Comparison of ENCODE assay signal across 30 cellular contexts in the genomic region with DNA sequence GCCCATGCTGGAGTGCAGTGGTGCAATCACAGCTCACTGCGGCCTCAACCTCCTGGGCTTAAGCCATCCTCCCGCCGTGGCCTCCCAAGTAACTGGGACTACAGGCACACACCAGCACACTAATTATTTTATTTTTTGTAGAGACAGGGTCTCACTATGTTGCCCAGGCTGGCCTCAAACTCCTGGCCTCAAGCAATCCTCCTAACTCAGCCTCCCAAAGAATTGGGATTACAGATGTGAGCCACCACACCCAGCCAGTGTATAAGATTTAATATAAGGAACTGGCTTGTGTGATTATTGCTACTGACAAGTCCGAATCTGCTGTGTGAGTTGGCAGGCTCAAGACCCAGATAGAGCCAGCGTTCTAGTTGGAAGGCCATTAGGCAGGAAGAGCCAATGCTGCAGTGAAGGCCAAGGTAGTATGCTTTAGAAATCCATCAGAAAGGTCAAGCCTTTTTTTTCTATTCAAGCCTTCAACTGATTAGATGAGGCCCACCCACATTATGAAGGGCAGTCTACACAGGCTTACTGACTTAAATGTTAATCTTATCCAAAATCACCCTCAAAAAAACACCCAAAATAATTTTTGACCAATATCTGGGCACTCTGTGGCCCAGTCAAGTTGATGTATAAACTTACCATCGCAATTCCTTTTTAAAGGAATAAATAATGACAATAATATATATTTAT. TPM values are rescaled to one million over a fixed set of nuclear protein-coding genes. Genes with fewer than 3 reads are reported as not detected.
DNase-seq lines count a peak whose midpoint lies in the region; ATAC-seq, FAIRE-seq and TF ChIP-seq lines count a peak whose summit lies in the region.
"Had no signal": no experiment of that assay in that cellular context is flagged by ENCODE, and none has a peak within 500 bp of the region (broad histone marks: within the 10 kb centered on the region; RNA-seq: fewer than 3 reads in every experiment).

No MANE protein-coding gene starts in this region.

- ATAC-seq in K562 (no peak), HG03280 (IDR thresholded peaks at IDR 0.05; ENCODE audit: unreplicated experiment) (no peak)

- no peak overlapping the region for H3K4me2 ChIP-seq in K562 (ENCODE audit: insufficient read depth, low read length)
- H3K4me2 ChIP-seq: BLaER1 had no signal

- FAIRE-seq in K562 (lab: Jason Lieb, UNC): no peak
- FAIRE-seq: A204.1, G401.6, GM12891, GM19239 had no signal

- H3K4me3 ChIP-seq in HEK293 (ENCODE audit: low read depth, low read length) (no peak overlapping the region), K562 (no peak overlapping the region), H7 (ENCODE audit: insufficient read depth, low read depth, low read length) (no peak overlapping the region)
- H3K4me3 ChIP-seq: BLaER1 had no signal

- TF ChIP-seq POLR2A in K562 (conservative IDR thresholded peaks at IDR 0.05): no peak

- no peak overlapping the region for H3K9ac ChIP-seq in K562 (ENCODE audit: insufficient read depth in 1 of 2, low read depth in 2 of 2, low read length in 2 of 2)
- H3K9ac ChIP-seq: BLaER1 had no signal

- 91% methylated on average over 6 of the region's 6 CpGs for WGBS in K562 (ENCODE audit: insufficient coverage, low coverage, missing lambda C conversion rate)

- H2AFZ ChIP-seq in K562 (ENCODE audit: low read depth, low read length): no peak overlapping the region

- TF ChIP-seq RAD21 in K562 (CRISPR knock-in tag; conservative IDR thresholded peaks at IDR 0.05 in 1 of 2, IDR thresholded peaks at IDR 0.05 in 1 of 2): no peak

- H3K4me1 ChIP-seq in HEK293 (ENCODE audit: control insufficient read depth, insufficient read depth, low read length): no peaks in the 10 kb centered on the region
- H3K4me1 ChIP-seq in K562 (replicated peaks in 1 of 2; ENCODE audit: control insufficient read depth in 2 of 2, insufficient read depth in 2 of 2, low read length in 2 of 2): no peaks in the 10 kb centered on the region; a peak in 2 of 5 replicates
- H3K4me1 ChIP-seq: BE2C, BLaER1 had no signal

- no peaks in the 10 kb centered on the region for H3K9me3 ChIP-seq in HEK293 (ENCODE audit: control insufficient read depth, insufficient read depth, low read depth, low read length)
- H3K9me3 ChIP-seq in K562 (replicated peaks; ENCODE audit: control insufficient read depth, insufficient read depth, low read depth, low read length): no peaks in the 10 kb centered on the region
- H3K9me3 ChIP-seq: BE2C had no signal

- H3K9me1 ChIP-seq in K562 (ENCODE audit: control insufficient read depth, insufficient read depth, low read length): no peaks in the 10 kb centered on the region

- peaks cover 25 to 29% of the 10 kb centered on the region in 2 experiments for H3K36me3 ChIP-seq in HEK293 (ENCODE audit: control insufficient read depth in 2 of 2, insufficient read depth in 1 of 2, low read length in 2 of 2)
- peaks cover 46% of the 10 kb centered on the region for H3K36me3 ChIP-seq in K562 (ENCODE audit: control insufficient read depth, insufficient read depth, low read length)
- no peaks in the 10 kb centered on the region for H3K36me3 ChIP-seq in H7 (replicated peaks; ENCODE audit: control insufficient read depth, insufficient read depth, low read length)

- DNase-seq in HEK293T (ENCODE audit: extremely low spot score) (no peak), K562 (ENCODE audit: extremely low read depth in 1 of 4, low spot score in 3 of 4) (no peak), H7 (no peak), G401 (ENCODE audit: low spot score) (no peak)
- DNase-seq: 8988T; ACHN; BE2C; C1 segment of cervical spinal cord; CD4-positive, alpha-beta memory T cell; CD4-positive, CD25-positive, alpha-beta regulatory T cell; CD8-positive, alpha-beta memory T cell; COR-L47; DMS 273 treated with DMSO at 0.1 percent for 48 hours; DMS153; DMS53; DMS79; DND-41; EL; GF-D8 had no signal

- no peak for TF ChIP-seq EP300 in K562 (IDR thresholded peaks at IDR 0.05; ENCODE audit: low read length)

- TF ChIP-seq CTCF in HEK293 (tag by site-specific recombination; IDR thresholded peaks at IDR 0.05): no peak
- no peak for TF ChIP-seq CTCF in K562 (IDR thresholded peaks at IDR 0.05 in 2 of 3, conservative IDR thresholded peaks at IDR 0.05 in 1 of 3; ENCODE audit: insufficient read depth in 2 of 3, low read depth in 1 of 3, low read length in 3 of 3)

- POLR2A ChIA-PET in HEK293 (lab: Yijun Ruan, JAX): no interaction called here
- POLR2A ChIA-PET in HEK293T (lab: Yijun Ruan, JAX): no interaction called here
- POLR2A ChIA-PET in K562 (lab: Yijun Ruan, JAX): no interaction called here

- H3K79me2 ChIP-seq in K562 (ENCODE audit: control insufficient read depth, insufficient read depth, low read length): no peaks in the 10 kb centered on the region

- no peaks in the 10 kb centered on the region for H3K27me3 ChIP-seq in K562 (ENCODE audit: control insufficient read depth in 2 of 2, insufficient read depth in 2 of 2, low read length in 2 of 2)
- no peaks in the 10 kb centered on the region for H3K27me3 ChIP-seq in H7 (ENCODE audit: control insufficient read depth, insufficient read depth, low read length)
- H3K27me3 ChIP-seq: BE2C, BLaER1 had no signal

- H3K27ac ChIP-seq in HEK293 (ENCODE audit: extremely low read depth, low read depth, low read length) (no peak overlapping the region), K562 (ENCODE audit: extremely low read depth, low read depth, low read length) (no peak overlapping the region)
- H3K27ac ChIP-seq: BLaER1 had no signal

- intact Hi-C loops in K562 (cut with micrococcal nuclease): no loop called here

- CTCF ChIA-PET in HEK293 (lab: Yijun Ruan, JAX) (no interaction called here), HEK293T (lab: Yijun Ruan, JAX) (no interaction called here), K562 (lab: Yijun Ruan, JAX; ENCODE audit: low intra/inter-chr PET ratio) (no interaction called here)

- H4K20me1 ChIP-seq in K562 (replicated peaks; ENCODE audit: control insufficient read depth, insufficient read depth, low read length): peaks cover 3% of the 10 kb centered on the region; the same call in 1 of the 2 replicates
- H4K20me1 ChIP-seq: BLaER1 had no signal

- in situ Hi-C loops in K562 (cut with MboI): no loop called here
- in situ Hi-C loops in G401 (cut with HindIII; ENCODE audit: low sequenced_read_pairs): no loop called here

- no TSS peak for BruUV-seq in K562 (replicated peaks; lab: Mats Ljungman, UMichigan)

RNA-seq across cellular contexts. Expression of gene TRIM4, which starts 19.4 kb away (rescaled TPM):
- 21.7 and 47.1 TPM in 2 replicates for total RNA-seq in K562 (2011; cell fraction: chromatin; rRNA removed; ENCODE audit: low replicate concordance)
- total RNA-seq in K562 (2011; cell fraction: nucleolus; rRNA removed): 15.0 and 17.9 TPM in 2 replicates
- 22.7 and 31.2 TPM in 2 replicates for total RNA-seq in K562 (2011; cell fraction: nucleoplasm; rRNA removed)
- total RNA-seq in K562 (2014; rRNA removed) (22.5 TPM in 2 replicates), K562 (2014; rRNA removed; fragmentation: Illumina TruSeq; extraction: Trizol) (22.4 and 23.2 TPM in 2 replicates), K562 (2015; rRNA removed; fragmentation: Illumina TruSeq; extraction: Trizol) (22.2 and 28.3 TPM in 2 replicates), K562 (2021) (23.1 and 23.7 TPM in 2 replicates)
- polyA plus RNA-seq in K562 (2011; rRNA removed) (13.6 and 16.0 TPM in 2 replicates), K562 (2014; fragmentation: Illumina TruSeq; extraction: Trizol) (23.0 and 25.8 TPM in 2 replicates), K562 (2014; fragmentation: Nextera tagmentation; extraction: Ambion mirVana) (1 to 10 TPM; 6.2 to 6.5 TPM), K562 (2014; rRNA removed) (18.8 and 21.6 TPM in 2 replicates)
- polyA plus RNA-seq in K562 (2011; cell fraction: cytosol; rRNA removed): 9.9 and 10.9 TPM in 2 replicates
- 11.6 and 12.1 TPM in 2 replicates for polyA plus RNA-seq in K562 (2011; cell fraction: nucleus; rRNA removed)
- polyA plus RNA-seq in K562 (2012): 19.1 and 33.8 TPM in 2 replicates
- 24.4 TPM in 2 replicates for polyA minus RNA-seq in K562 (2011; rRNA and poly(A)+ RNA removed)
- polyA minus RNA-seq in K562 (2011; cell fraction: cytosol; rRNA and poly(A)+ RNA removed): 10.3 and 11.6 TPM in 2 replicates
- polyA minus RNA-seq in K562 (2011; cell fraction: nucleus; rRNA and poly(A)+ RNA removed): 11.8 and 16.4 TPM in 2 replicates
- total RNA-seq in H7 (2014; rRNA removed; shearing (Covaris generic)): 0.28 TPM in 1 of 2 replicates, not detected in the other
- total RNA-seq in G401 (2014; rRNA removed; shearing (Covaris generic)): 10.0 and 12.9 TPM in 2 replicates

RNA-seq across cellular contexts. Expression of gene OR2AE1, which starts 23.1 kb away (rescaled TPM):
- 0.39 TPM in 1 of 2 replicates, not detected in the other for total RNA-seq in K562 (2011; cell fraction: chromatin; rRNA removed; ENCODE audit: low replicate concordance)
- not detected in 2 replicates for total RNA-seq in K562 (2011; cell fraction: nucleolus; rRNA removed)
- total RNA-seq in K562 (2011; cell fraction: nucleoplasm; rRNA removed): 0.88 and 2.0 TPM in 2 replicates
- 0.27 TPM in 1 of 2 replicates, not detected in the other for total RNA-seq in K562 (2014; rRNA removed)
- not detected in 2 replicates for total RNA-seq in K562 (2014; rRNA removed; fragmentation: Illumina TruSeq; extraction: Trizol)
- total RNA-seq in K562 (2015; rRNA removed; fragmentation: Illumina TruSeq; extraction: Trizol): not detected in 2 replicates
- not detected in 2 replicates for total RNA-seq in K562 (2021)
- polyA plus RNA-seq in K562 (2011; rRNA removed): not detected in 2 replicates
- not detected in 2 replicates for polyA plus RNA-seq in K562 (2011; cell fraction: cytosol; rRNA removed)
- polyA plus RNA-seq in K562 (2011; cell fraction: nucleus; rRNA removed): not detected in 2 replicates
- not detected in 2 replicates for polyA plus RNA-seq in K562 (2012)
- polyA plus RNA-seq in K562 (2014; fragmentation: Illumina TruSeq; extraction: Trizol): not detected in 2 replicates
- not detected for polyA plus RNA-seq in K562 (2014; fragmentation: Nextera tagmentation; extraction: Ambion mirVana)
- not detected in 2 replicates for polyA plus RNA-seq in K562 (2014; rRNA removed)
- 0.70 TPM in 1 of 2 replicates, not detected in the other for polyA minus RNA-seq in K562 (2011; rRNA and poly(A)+ RNA removed)
- polyA minus RNA-seq in K562 (2011; cell fraction: cytosol; rRNA and poly(A)+ RNA removed): not detected in 2 replicates
- 0.44 TPM in 1 of 2 replicates, not detected in the other for polyA minus RNA-seq in K562 (2011; cell fraction: nucleus; rRNA and poly(A)+ RNA removed)
- not detected in 2 replicates for total RNA-seq in H7 (2014; rRNA removed; shearing (Covaris generic))
- total RNA-seq in G401 (2014; rRNA removed; shearing (Covaris generic)): not detected in 2 replicates
- total RNA-seq: A673; CD4-positive, alpha-beta memory T cell; Daoy had no signal
- polyA plus RNA-seq: AG04450; CD14-positive monocyte; CD4-positive, alpha-beta memory T cell; CD4-positive, CD25-positive, alpha-beta regulatory T cell; CD8-positive, alpha-beta memory T cell had no signal

RNA-seq across cellular contexts. Expression of gene GJC3, which starts 29.4 kb away (rescaled TPM):
- not detected in 2 replicates for total RNA-seq in K562 (2011; cell fraction: chromatin; rRNA removed; ENCODE audit: low replicate concordance)
- total RNA-seq in K562 (2011; cell fraction: nucleolus; rRNA removed): 0.50 TPM in 1 of 2 replicates, not detected in the other
- 0.59 TPM in 1 of 2 replicates, not detected in the other for total RNA-seq in K562 (2011; cell fraction: nucleoplasm; rRNA removed)
- total RNA-seq in K562 (2014; rRNA removed) (0.20 and 0.27 TPM in 2 replicates), K562 (2014; rRNA removed; fragmentation: Illumina TruSeq; extraction: Trizol) (0.25 TPM in 1 of 2 replicates, not detected in the other), K562 (2015; rRNA removed; fragmentation: Illumina TruSeq; extraction: Trizol) (0.19 and 0.29 TPM in 2 replicates), K562 (2021) (0.16 and 0.29 TPM in 2 replicates)
- polyA plus RNA-seq in K562 (2011; rRNA removed) (0.20 and 0.22 TPM in 2 replicates), K562 (2014; fragmentation: Illumina TruSeq; extraction: Trizol) (0.14 and 0.37 TPM in 2 replicates), K562 (2014; fragmentation: Nextera tagmentation; extraction: Ambion mirVana) (under 1 TPM in 1 of 2 experiments, not detected in 1; 0.10 TPM), K562 (2014; rRNA removed) (0.08 and 0.45 TPM in 2 replicates)
- polyA plus RNA-seq in K562 (2011; cell fraction: cytosol; rRNA removed): 0.09 and 0.19 TPM in 2 replicates
- polyA plus RNA-seq in K562 (2011; cell fraction: nucleus; rRNA removed): 0.10 and 0.27 TPM in 2 replicates
- polyA plus RNA-seq in K562 (2012): 0.79 and 1.3 TPM in 2 replicates
- not detected in 2 replicates for polyA minus RNA-seq in K562 (2011; rRNA and poly(A)+ RNA removed)
- not detected in 2 replicates for polyA minus RNA-seq in K562 (2011; cell fraction: cytosol; rRNA and poly(A)+ RNA removed)
- not detected in 2 replicates for polyA minus RNA-seq in K562 (2011; cell fraction: nucleus; rRNA and poly(A)+ RNA removed)
- 0.10 and 0.37 TPM in 2 replicates for total RNA-seq in H7 (2014; rRNA removed; shearing (Covaris generic))
- total RNA-seq in G401 (2014; rRNA removed; shearing (Covaris generic)): not detected in 2 replicates
- total RNA-seq: A673, Daoy had no signal
- polyA plus RNA-seq: AG04450; CD14-positive monocyte; CD8-positive, alpha-beta memory T cell had no signal

Comparison
In these comparisons a context has a peak if more than half of its experiments do, and no peak if none do; other contexts are left out.
1. Of the 44 proteins assayed by ChIP-seq in both K562 and HEK293: peak only in K562: none; only in HEK293: none; in both: ZNF121; in neither: 43.